32 cellular contexts compared by ENCODE assay signal in genomic region chr4:7240341-7240740, GRCh38. TPM values are rescaled to one million over a fixed set of nuclear protein-coding genes. Genes with fewer than 3 reads are reported as not detected.
DNase-seq lines count a peak whose midpoint lies in the region; ATAC-seq and TF ChIP-seq lines count a peak whose summit lies in the region.
"Had no signal": no experiment of that assay in that cellular context is flagged by ENCODE, and none has a peak within 500 bp of the region (broad histone marks: within the 10 kb centered on the region; RNA-seq: fewer than 3 reads in every experiment).

No MANE protein-coding gene starts in this region.

- WGBS in testis, 2 donors: 83 to 86% methylated on average over 12 of the region's 12 CpGs

- H3K36me3 ChIP-seq in right atrium auricular region (no peaks in the 10 kb centered on the region), Karpas-422 (ENCODE audit: insufficient read depth, low read length) (no peaks in the 10 kb centered on the region; the same call in 1 of the 2 replicates), vagina (no peaks in the 10 kb centered on the region), testis (ENCODE audit: low read depth, missing control alignments) (no peaks in the 10 kb centered on the region)
- H3K36me3 ChIP-seq: heart right ventricle, right lobe of liver had no signal

- H3K27ac ChIP-seq in right atrium auricular region (peak overlapping the region in 1 of 2 donors; percentile 13), Karpas-422 (ENCODE audit: low read length) (no peak overlapping the region), vagina (peak overlapping the region; percentile 66), testis (no peak overlapping the region)
- H3K27ac ChIP-seq: foreskin keratinocyte, heart right ventricle, right lobe of liver, RWPE1, SK-N-MC had no signal

- no peak overlapping the region for H3K9ac ChIP-seq in Karpas-422 (ENCODE audit: low read length)

- no peaks in the 10 kb centered on the region for H3K36me3 Mint-ChIP-seq in glutamatergic neuron (ENCODE audit: unreplicated experiment)
- H3K36me3 Mint-ChIP-seq: activated naive CD4-positive, alpha-beta T cell treated with anti-CD3 and anti-CD28 coated beads, Interleukin-2, amount 50 U/mL, for 72 hours; CD4-positive, CD25-positive, alpha-beta regulatory T cell; stimulated activated memory B cell treated with anti-CD40 and anti-IgM and Interleukin-4, amounts not matched to agents 10 μg/mL and 1 μg/mL and 100 μg/mL, for 72 hours had no signal

- TF ChIP-seq CTCF in right atrium auricular region (IDR thresholded peaks at IDR 0.05): no peak
- no peak for TF ChIP-seq CTCF in glutamatergic neuron (IDR thresholded peaks at IDR 0.05; ENCODE audit: partially characterized antibody, unreplicated experiment)
- no peak for TF ChIP-seq CTCF in vagina (IDR thresholded peaks at IDR 0.05)
- no peak for TF ChIP-seq CTCF in testis (IDR thresholded peaks at IDR 0.05)

- peak; percentile 6 for DNase-seq in Right ventricle myocardium superior
- DNase-seq in right atrium auricular region (ENCODE audit: low spot score): no peak
- no peak for DNase-seq in Karpas-422
- no peak for DNase-seq in glutamatergic neuron
- DNase-seq in vagina (ENCODE audit: extremely low spot score in 2 of 2): no peak
- no peak for DNase-seq in AG08395 (ENCODE audit: low spot score)
- no peak for DNase-seq in testis
- DNase-seq in GM03348 (ENCODE audit: low spot score): no peak
- DNase-seq: activated CD4-positive, alpha-beta memory T cell treated with anti-CD3 and anti-CD28 coated beads, Interleukin-2, amount 10 ng/mL, durations not matched to agents 7 days and 5 days; activated CD4-positive, alpha-beta T cell treated with anti-CD3 and anti-CD28 coated beads for 1 hour; anterior cingulate cortex; CD4-positive, CD25-positive, alpha-beta regulatory T cell; cortex of kidney; DMS 273 treated with DMSO at 0.1 percent for 48 hours; effector memory CD8-positive, alpha-beta T cell; foreskin keratinocyte; heart right ventricle; NCI-H1092 treated with DMSO at 0.1 percent for 48 hours; NCI-H2081 treated with DMSO at 0.1 percent for 48 hours; NCI-H510A treated with DMSO at 0.1 percent for 48 hours; right lobe of liver; stimulated activated CD4-positive, alpha-beta T cell treated with anti-CD3 and anti-CD28 coated beads, Interleukin-12 subunit alpha, Interleukin-12 subunit beta, amount 100 ng/mL, for 4 hours; stimulated activated CD4-positive, alpha-beta T cell treated with anti-CD3 and anti-CD28 coated beads, Interleukin-4, amount 100 ng/mL, for 24 hours; substantia nigra; T-helper 17 cell had no signal

- no peaks in the 10 kb centered on the region for H3K27me3 ChIP-seq in right atrium auricular region
- H3K27me3 ChIP-seq in Karpas-422 (ENCODE audit: low read length): peaks cover 6% of the 10 kb centered on the region; the same call in 1 of the 2 replicates
- no peaks in the 10 kb centered on the region for H3K27me3 ChIP-seq in vagina
- H3K27me3 ChIP-seq in testis: no peaks in the 10 kb centered on the region
- H3K27me3 ChIP-seq: heart right ventricle, right lobe of liver had no signal

- H3K27ac Mint-ChIP-seq in glutamatergic neuron (ENCODE audit: unreplicated experiment): peak overlapping the region; percentile 15
- H3K27ac Mint-ChIP-seq: activated CD4-positive, alpha-beta memory T cell treated with anti-CD3 and anti-CD28 coated beads, Interleukin-2, amount 10 ng/mL, durations not matched to agents 7 days and 5 days; activated naive CD4-positive, alpha-beta T cell treated with anti-CD3 and anti-CD28 coated beads, Interleukin-2, amount 50 U/mL, for 72 hours; activated T-helper 2 cell treated with anti-CD3 and anti-CD28 coated beads, Interferon-gamma antibody, Interleukin-2, Interleukin-4, amounts not matched to agents 10 μg/mL and 5 μg/mL and 100 μg/mL, durations not matched to agents 14 hours and 24 hours and 36 hours; CD4-positive, CD25-positive, alpha-beta regulatory T cell; effector memory CD8-positive, alpha-beta T cell; stimulated activated memory B cell treated with anti-CD40 and anti-IgM and Interleukin-4, amounts not matched to agents 10 μg/mL and 1 μg/mL and 100 μg/mL, for 72 hours; T-helper 17 cell had no signal

- intact Hi-C loops in Right ventricle myocardium superior (cut with DNase I) (no loop called here), vagina (cut with DNase I) (no loop called here), testis (cut with DNase I; ENCODE audit: low total_unique reads) (no loop called here)

- no peak overlapping the region for H3K4me3 ChIP-seq in right atrium auricular region
- H3K4me3 ChIP-seq in Karpas-422 (ENCODE audit: low read length): no peak overlapping the region
- no peak overlapping the region for H3K4me3 ChIP-seq in vagina
- no peak overlapping the region for H3K4me3 ChIP-seq in testis
- H3K4me3 ChIP-seq: heart right ventricle, right lobe of liver, SK-N-MC had no signal

- no peaks in the 10 kb centered on the region for H4K20me1 ChIP-seq in Karpas-422 (ENCODE audit: insufficient read depth, low read depth, low read length)

- H3K9me3 ChIP-seq in right atrium auricular region: no peaks in the 10 kb centered on the region
- peaks cover 6% of the 10 kb centered on the region; the same call in 1 of the 2 replicates for H3K9me3 ChIP-seq in Karpas-422 (ENCODE audit: low read length)
- H3K9me3 ChIP-seq in vagina: no peaks in the 10 kb centered on the region
- no peaks in the 10 kb centered on the region for H3K9me3 ChIP-seq in testis
- H3K9me3 ChIP-seq: right lobe of liver had no signal

- no peak overlapping the region for H3K4me3 Mint-ChIP-seq in glutamatergic neuron (ENCODE audit: unreplicated experiment)
- H3K4me3 Mint-ChIP-seq: activated CD4-positive, alpha-beta memory T cell treated with anti-CD3 and anti-CD28 coated beads, Interleukin-2, amount 10 ng/mL, durations not matched to agents 7 days and 5 days; CD4-positive, CD25-positive, alpha-beta regulatory T cell; effector memory CD8-positive, alpha-beta T cell; neural crest cell; stimulated activated memory B cell treated with anti-CD40 and anti-IgM and Interleukin-4, amounts not matched to agents 10 μg/mL and 1 μg/mL and 100 μg/mL, for 72 hours; T-helper 17 cell had no signal

- H3K79me2 ChIP-seq in Karpas-422 (ENCODE audit: low read length): no peaks in the 10 kb centered on the region

- ATAC-seq in Right ventricle myocardium superior (ENCODE audit: poor library complexity): no peak
- ATAC-seq: activated naive CD4-positive, alpha-beta T cell treated with anti-CD3 and anti-CD28 coated beads, Interleukin-2, amount 50 U/mL, for 72 hours; effector memory CD8-positive, alpha-beta T cell; esophagus mucosa; foreskin keratinocyte; heart right ventricle; right lobe of liver; stimulated activated memory B cell treated with anti-CD40 and anti-IgM and Interleukin-4, amounts not matched to agents 10 μg/mL and 1 μg/mL and 100 μg/mL, for 72 hours; T-helper 17 cell had no signal

- peaks cover 3% of the 10 kb centered on the region for H3K9me3 Mint-ChIP-seq in glutamatergic neuron (ENCODE audit: unreplicated experiment)
- H3K9me3 Mint-ChIP-seq: activated CD4-positive, alpha-beta memory T cell treated with anti-CD3 and anti-CD28 coated beads, Interleukin-2, amount 10 ng/mL, durations not matched to agents 7 days and 5 days; activated naive CD4-positive, alpha-beta T cell treated with anti-CD3 and anti-CD28 coated beads, Interleukin-2, amount 50 U/mL, for 72 hours; neural crest cell had no signal

- H3K27me3 Mint-ChIP-seq in glutamatergic neuron (ENCODE audit: unreplicated experiment): peaks cover 5% of the 10 kb centered on the region

- no peak overlapping the region for H2AFZ ChIP-seq in Karpas-422 (ENCODE audit: low read length)

- peak overlapping the region; percentile 44 for H3K4me2 ChIP-seq in Karpas-422 (ENCODE audit: low read depth, low read length, poor library complexity, severe bottlenecking)

- peaks cover 18% of the 10 kb centered on the region for H3K4me1 Mint-ChIP-seq in glutamatergic neuron (ENCODE audit: low read depth, unreplicated experiment)
- H3K4me1 Mint-ChIP-seq: activated CD4-positive, alpha-beta memory T cell treated with anti-CD3 and anti-CD28 coated beads, Interleukin-2, amount 10 ng/mL, durations not matched to agents 7 days and 5 days; CD4-positive, CD25-positive, alpha-beta regulatory T cell; stimulated activated memory B cell treated with anti-CD40 and anti-IgM and Interleukin-4, amounts not matched to agents 10 μg/mL and 1 μg/mL and 100 μg/mL, for 72 hours had no signal

- TF ChIP-seq POLR2A in vagina (IDR thresholded peaks at IDR 0.05) (no peak), testis (IDR thresholded peaks at IDR 0.05) (no peak)

- H3K4me1 ChIP-seq in right atrium auricular region (peaks cover 0 to 34% of the 10 kb centered on the region in 2 donors), Karpas-422 (ENCODE audit: low read length) (peaks cover 16% of the 10 kb centered on the region), vagina (peaks cover 33% of the 10 kb centered on the region), testis (peaks cover 10% of the 10 kb centered on the region)
- H3K4me1 ChIP-seq: foreskin keratinocyte, right lobe of liver had no signal

- H3K9me2 ChIP-seq in Karpas-422 (replicated peaks; ENCODE audit: insufficient read depth, low read length): no peaks in the 10 kb centered on the region

RNA-seq across cellular contexts. Expression of gene SORCS2, which starts 48.0 kb away (rescaled TPM):
- total RNA-seq in Right ventricle myocardium superior: 1.2 TPM
- total RNA-seq in right atrium auricular region: 1 to 10 TPM; 1.5 to 1.7 TPM
- not detected in 2 replicates for total RNA-seq in Karpas-422 (2014; rRNA removed; shearing (Covaris generic); ENCODE audit: low replicate concordance)
- 29.5 TPM for total RNA-seq in glutamatergic neuron (ENCODE audit: unreplicated experiment)
- 5.4 TPM for total RNA-seq in vagina
- total RNA-seq in testis: 1 to 10 TPM; 2.7 to 2.9 TPM
- polyA plus RNA-seq in testis (ENCODE audit: insufficient read depth, low read depth, low replicate concordance): 4.6 TPM
- total RNA-seq: CD4-positive, CD25-positive, alpha-beta regulatory T cell; T-helper 17 cell had no signal
- polyA plus RNA-seq: CD4-positive, CD25-positive, alpha-beta regulatory T cell had no signal
